Comparison of ENCODE assay signal across 7 cellular contexts in genomic region chr16:33920761-33921545, GRCh38.
DNase-seq lines count a peak whose midpoint lies in the region; ATAC-seq, FAIRE-seq and TF ChIP-seq lines count a peak whose summit lies in the region.
"Not testable (repeated sequence)": the region's sequence is repeated elsewhere in the genome, so short reads cannot be mapped to it uniquely, and the experiment has no call there.

No MANE protein-coding gene starts in this region.

- TF ChIP-seq EP300 in GM12878 (IDR thresholded peaks at IDR 0.05; ENCODE audit: borderline replicate concordance in 1 of 2, control insufficient read depth in 1 of 2, low read depth in 2 of 2, low read length in 2 of 2), result not testable (repeated sequence)

- H3K27me3 ChIP-seq in MG63; WERI-Rb-1 (ENCODE audit: insufficient read depth, low read depth, severe bottlenecking); GM12878 (replicated peaks in 1 of 2; ENCODE audit: control insufficient read depth in 2 of 2, insufficient read depth in 2 of 2, low read length in 1 of 2); naive thymus-derived CD4-positive, alpha-beta T cell (ENCODE audit: control insufficient read depth in 2 of 2, insufficient read depth in 2 of 2, low read length in 2 of 2): not testable (repeated sequence)

- not testable (repeated sequence) for H3K9me3 ChIP-seq in MG63; WERI-Rb-1 (ENCODE audit: severe bottlenecking); GM12878 (replicated peaks; ENCODE audit: control insufficient read depth, insufficient read depth, low read length); naive thymus-derived CD4-positive, alpha-beta T cell (ENCODE audit: control insufficient read depth in 2 of 3, low read length in 3 of 3)

- DNase-seq in MG63 (peak; percentile 15), WERI-Rb-1 (peak; percentile 11)
- DNase-seq in GM12878 (ENCODE audit: low read depth, low spot score); left ventricle myocardium superior; naive thymus-derived CD4-positive, alpha-beta T cell; stimulated activated effector memory CD8-positive, alpha-beta T cell treated with anti-CD3 and anti-CD28 coated beads, Interleukin-12 subunit alpha, Interleukin-12 subunit beta, amount 100 ng/mL, for 72 hours (ENCODE audit: low spot score in 2 of 2): not testable (repeated sequence)

- in situ Hi-C loops in GM12878 (cut with MboI), result not testable (repeated sequence)

- not testable (repeated sequence) for H3K9me3 Mint-ChIP-seq in naive thymus-derived CD4-positive, alpha-beta T cell; stimulated activated effector memory CD8-positive, alpha-beta T cell treated with anti-CD3 and anti-CD28 coated beads, Interleukin-12 subunit alpha, Interleukin-12 subunit beta, amount 100 ng/mL, for 72 hours

- TF ChIP-seq RAD21 in GM12878 (IDR thresholded peaks at IDR 0.05; ENCODE audit: insufficient read depth, low read depth, low read length), result not testable (repeated sequence)

- 6% methylated on average over 5 of the region's 18 CpGs for WGBS in GM12878 (ENCODE audit: insufficient coverage, insufficient replicate concordance, low lambda C conversion rate, missing lambda C conversion rate)

- H3K27ac ChIP-seq in WERI-Rb-1; GM12878 (ENCODE audit: control insufficient read depth, insufficient read depth); naive thymus-derived CD4-positive, alpha-beta T cell (ENCODE audit: low read depth, low read length): not testable (repeated sequence)

- not testable (repeated sequence) for H3K36me3 Mint-ChIP-seq in naive thymus-derived CD4-positive, alpha-beta T cell; stimulated activated effector memory CD8-positive, alpha-beta T cell treated with anti-CD3 and anti-CD28 coated beads, Interleukin-12 subunit alpha, Interleukin-12 subunit beta, amount 100 ng/mL, for 72 hours

- H4K20me1 ChIP-seq in GM12878 (ENCODE audit: control insufficient read depth, insufficient read depth), result not testable (repeated sequence)

- not testable (repeated sequence) for H3K4me1 ChIP-seq in GM12878 (ENCODE audit: control insufficient read depth, insufficient read depth, low read length); naive thymus-derived CD4-positive, alpha-beta T cell (ENCODE audit: control insufficient read depth in 2 of 2, insufficient read depth in 2 of 2, low read length in 2 of 2)

- H3K4me2 ChIP-seq in GM12878 (ENCODE audit: control insufficient read depth, insufficient read depth), result not testable (repeated sequence)

- RAD21 ChIA-PET in GM12878 (lab: Charles Lee; ENCODE audit: unreplicated experiment), result not testable (repeated sequence)

- not testable (repeated sequence) for H3K4me3 Mint-ChIP-seq in naive thymus-derived CD4-positive, alpha-beta T cell; stimulated activated effector memory CD8-positive, alpha-beta T cell treated with anti-CD3 and anti-CD28 coated beads, Interleukin-12 subunit alpha, Interleukin-12 subunit beta, amount 100 ng/mL, for 72 hours

- TF ChIP-seq POLR2A in GM12878 (IDR thresholded peaks at IDR 0.05; ENCODE audit: low read depth, low read length), result not testable (repeated sequence)

- SMC1A ChIA-PET in GM12878 (lab: Charles Lee; ENCODE audit: uncharacterized antibody, unreplicated experiment), result not testable (repeated sequence)

- BruUV-seq in GM12878 (replicated peaks; lab: Mats Ljungman, UMichigan), result not testable (repeated sequence)

- POLR2A ChIA-PET in GM12878 (lab: Charles Lee); naive thymus-derived CD4-positive, alpha-beta T cell (lab: Charles Lee): not testable (repeated sequence)

- not testable (repeated sequence) for H2AFZ ChIP-seq in GM12878 (ENCODE audit: control insufficient read depth, low read depth, low read length)

- intact Hi-C loops in GM12878 (cut with micrococcal nuclease; ENCODE audit: unreplicated experiment); left ventricle myocardium superior (cut with micrococcal nuclease); naive thymus-derived CD4-positive, alpha-beta T cell (cut with micrococcal nuclease): not testable (repeated sequence)

- not testable (repeated sequence) for H3K4me1 Mint-ChIP-seq in naive thymus-derived CD4-positive, alpha-beta T cell; stimulated activated effector memory CD8-positive, alpha-beta T cell treated with anti-CD3 and anti-CD28 coated beads, Interleukin-12 subunit alpha, Interleukin-12 subunit beta, amount 100 ng/mL, for 72 hours

- TF ChIP-seq CTCF in GM12873 (IDR thresholded peaks at IDR 0.05; ENCODE audit: insufficient read depth, low read depth, low read length, missing control alignments) (peak; percentile 12), WERI-Rb-1 (IDR thresholded peaks at IDR 0.05; ENCODE audit: low read depth, low read length) (0 out of 2 replicates have a peak, but pooled peaks have one; percentile 8)
- not testable (repeated sequence) for TF ChIP-seq CTCF in GM12878 (IDR thresholded peaks at IDR 0.05 in 2 of 3, conservative IDR thresholded peaks at IDR 0.05 in 1 of 3; ENCODE audit: control insufficient read depth in 2 of 3, extremely low read depth in 1 of 3, insufficient read depth in 1 of 3, low read depth in 3 of 3, low read length in 3 of 3)

- FAIRE-seq in GM12878 (lab: Jason Lieb, UNC), result not testable (repeated sequence)

- H3K4me3 ChIP-seq in MG63; WERI-Rb-1 (ENCODE audit: low read depth, low read length); GM12878; naive thymus-derived CD4-positive, alpha-beta T cell (ENCODE audit: low read length): not testable (repeated sequence)

- H3K9ac ChIP-seq in GM12878 (ENCODE audit: control insufficient read depth, insufficient read depth, low read length), result not testable (repeated sequence)

- H3K27me3 Mint-ChIP-seq in naive thymus-derived CD4-positive, alpha-beta T cell, result not testable (repeated sequence)

- CTCF ChIA-PET in GM12878 (lab: Yijun Ruan, JAX); naive thymus-derived CD4-positive, alpha-beta T cell (lab: Charles Lee): not testable (repeated sequence)

- not testable (repeated sequence) for H3K27ac Mint-ChIP-seq in naive thymus-derived CD4-positive, alpha-beta T cell; stimulated activated effector memory CD8-positive, alpha-beta T cell treated with anti-CD3 and anti-CD28 coated beads, Interleukin-12 subunit alpha, Interleukin-12 subunit beta, amount 100 ng/mL, for 72 hours

- H3K36me3 ChIP-seq in MG63; WERI-Rb-1; GM12878 (ENCODE audit: control insufficient read depth in 2 of 2, insufficient read depth in 2 of 2, low read length in 1 of 2); naive thymus-derived CD4-positive, alpha-beta T cell (ENCODE audit: control insufficient read depth in 2 of 3, insufficient read depth in 3 of 3, low read length in 3 of 3): not testable (repeated sequence)

- H3K79me2 ChIP-seq in GM12878 (ENCODE audit: control insufficient read depth, insufficient read depth, low read length), result not testable (repeated sequence)

- ATAC-seq in GM12878 (peak; percentile 67), left ventricle myocardium superior (peak; percentile 60)
- peak; percentile 56 for ATAC-seq in naive thymus-derived CD4-positive, alpha-beta T cell
- peak; percentile 61 for ATAC-seq in stimulated activated effector memory CD8-positive, alpha-beta T cell treated with anti-CD3 and anti-CD28 coated beads, Interleukin-12 subunit alpha, Interleukin-12 subunit beta, amount 100 ng/mL, for 72 hours
